ENCODE assay signal across 8 cellular contexts in genomic region chr4:13483142-13484044, GRCh38. TPM values are rescaled to one million over a fixed set of nuclear protein-coding genes. Genes with fewer than 3 reads are reported as not detected.
DNase-seq lines count a peak whose midpoint lies in the region; ATAC-seq and TF ChIP-seq lines count a peak whose summit lies in the region.

No MANE protein-coding gene starts in this region.

- TF ChIP-seq CTCF in endothelial cell (IDR thresholded peaks at IDR 0.05; ENCODE audit: unreplicated experiment): no peak

- H3K9me3 ChIP-seq in subcutaneous abdominal adipose tissue (ENCODE audit: control insufficient read depth in 5 of 5, low read length in 5 of 5): peaks cover 0 to 3% (median 0%) of the 10 kb centered on the region in 5 donors

- DNase-seq in activated gamma-delta T cell treated with Interleukin-2 at 50 U/mL for 16 hours (peak; percentile 5), activated gamma-delta T cell (lab: John Stamatoyannopoulos, UW) (no peak), NCI-H1092 treated with DMSO at 0.1 percent for 48 hours (lab: John Stamatoyannopoulos, UW) (peak; percentile 54), endothelial cell (ENCODE audit: low spot score) (peak; percentile 51), mesenteric fat pad (ENCODE audit: low spot score) (peak; percentile 88)
- peak; percentile 10 to 12 for DNase-seq in activated CD4-positive, alpha-beta T cell treated with anti-CD3 and anti-CD28 coated beads for 4 hours

- peaks cover 0 to 2% (median 0%) of the 10 kb centered on the region in 5 donors for H3K27me3 ChIP-seq in subcutaneous abdominal adipose tissue (ENCODE audit: control insufficient read depth in 5 of 5, insufficient read depth in 4 of 5, low read length in 5 of 5)

- H3K4me1 Mint-ChIP-seq in endothelial cell (ENCODE audit: unreplicated experiment): peaks cover 19% of the 10 kb centered on the region

- peaks cover 15% of the 10 kb centered on the region for H3K27me3 Mint-ChIP-seq in endothelial cell (ENCODE audit: unreplicated experiment)

- ATAC-seq in HG02623 (IDR thresholded peaks at IDR 0.05; ENCODE audit: unreplicated experiment): peak; percentile 2

- peak overlapping the region; percentile 97 for H3K4me3 Mint-ChIP-seq in endothelial cell (ENCODE audit: unreplicated experiment)

- H3K9ac ChIP-seq in subcutaneous abdominal adipose tissue (ENCODE audit: low read length in 5 of 5): peak overlapping the region; percentile 66 to 88 (median 82)

- peaks cover 7 to 21% (median 18%) of the 10 kb centered on the region in 5 donors for H3K4me1 ChIP-seq in subcutaneous abdominal adipose tissue (ENCODE audit: control insufficient read depth in 5 of 5, insufficient read depth in 5 of 5, low read length in 5 of 5)

- H3K27ac ChIP-seq in subcutaneous abdominal adipose tissue (ENCODE audit: low read depth, low read length): peak overlapping the region; percentile 83

- peaks cover 3% of the 10 kb centered on the region for H3K36me3 Mint-ChIP-seq in endothelial cell (ENCODE audit: low read depth, unreplicated experiment)

- H3K36me3 ChIP-seq in subcutaneous abdominal adipose tissue (ENCODE audit: control insufficient read depth in 5 of 5, insufficient read depth in 5 of 5, low read length in 5 of 5): peaks cover 0 to 4% (median 0%) of the 10 kb centered on the region in 5 donors

- no peaks in the 10 kb centered on the region for H3K9me3 Mint-ChIP-seq in endothelial cell (ENCODE audit: unreplicated experiment)

- peak overlapping the region; percentile 93 for H3K27ac Mint-ChIP-seq in endothelial cell (ENCODE audit: unreplicated experiment)

- H3K4me3 ChIP-seq in subcutaneous abdominal adipose tissue (ENCODE audit: low read depth in 1 of 5, low read length in 5 of 5): peak overlapping the region; percentile 78 to 84 (median 80)

RNA-seq across cellular contexts. Expression of gene RAB28, which starts 0.7 kb away (rescaled TPM):
- total RNA-seq in endothelial cell (ENCODE audit: unreplicated experiment) (17.5 TPM), mesenteric fat pad (13.8 TPM)
